In the genomic region with DNA sequence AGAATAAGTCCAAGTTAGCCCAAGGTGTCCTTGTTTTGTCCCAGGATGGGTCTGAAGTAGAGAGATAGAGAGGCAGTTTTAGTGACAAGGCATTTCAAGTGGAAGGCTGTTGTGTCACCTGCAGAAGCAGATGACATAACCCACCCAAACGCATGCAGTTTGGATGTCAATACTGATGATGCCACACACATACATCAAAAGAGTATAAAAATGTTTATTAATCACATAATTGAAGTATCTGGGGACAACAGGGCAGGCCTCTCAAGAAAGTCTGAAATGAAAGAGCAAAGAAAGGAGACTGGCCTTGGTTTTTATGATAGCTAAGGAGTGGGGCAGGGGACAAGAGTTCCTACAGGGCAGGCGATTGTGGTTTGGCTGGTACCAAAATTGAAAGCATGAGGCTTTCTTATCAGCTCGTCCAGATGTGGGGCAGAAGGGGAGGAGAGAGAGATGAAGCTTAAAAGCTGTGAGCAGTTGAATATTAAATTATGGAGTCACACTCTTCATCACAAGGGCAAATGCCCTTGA, we compare ENCODE assay signal across 1 cellular context.
TF ChIP-seq lines count a peak whose summit lies in the region.

No MANE protein-coding gene starts in this region.

TF ChIP-seq in K562, 482 proteins besides CTCF, POLR2A, EP300 and RAD21 (continued from another document):
- TF ChIP-seq, protein P1, sequence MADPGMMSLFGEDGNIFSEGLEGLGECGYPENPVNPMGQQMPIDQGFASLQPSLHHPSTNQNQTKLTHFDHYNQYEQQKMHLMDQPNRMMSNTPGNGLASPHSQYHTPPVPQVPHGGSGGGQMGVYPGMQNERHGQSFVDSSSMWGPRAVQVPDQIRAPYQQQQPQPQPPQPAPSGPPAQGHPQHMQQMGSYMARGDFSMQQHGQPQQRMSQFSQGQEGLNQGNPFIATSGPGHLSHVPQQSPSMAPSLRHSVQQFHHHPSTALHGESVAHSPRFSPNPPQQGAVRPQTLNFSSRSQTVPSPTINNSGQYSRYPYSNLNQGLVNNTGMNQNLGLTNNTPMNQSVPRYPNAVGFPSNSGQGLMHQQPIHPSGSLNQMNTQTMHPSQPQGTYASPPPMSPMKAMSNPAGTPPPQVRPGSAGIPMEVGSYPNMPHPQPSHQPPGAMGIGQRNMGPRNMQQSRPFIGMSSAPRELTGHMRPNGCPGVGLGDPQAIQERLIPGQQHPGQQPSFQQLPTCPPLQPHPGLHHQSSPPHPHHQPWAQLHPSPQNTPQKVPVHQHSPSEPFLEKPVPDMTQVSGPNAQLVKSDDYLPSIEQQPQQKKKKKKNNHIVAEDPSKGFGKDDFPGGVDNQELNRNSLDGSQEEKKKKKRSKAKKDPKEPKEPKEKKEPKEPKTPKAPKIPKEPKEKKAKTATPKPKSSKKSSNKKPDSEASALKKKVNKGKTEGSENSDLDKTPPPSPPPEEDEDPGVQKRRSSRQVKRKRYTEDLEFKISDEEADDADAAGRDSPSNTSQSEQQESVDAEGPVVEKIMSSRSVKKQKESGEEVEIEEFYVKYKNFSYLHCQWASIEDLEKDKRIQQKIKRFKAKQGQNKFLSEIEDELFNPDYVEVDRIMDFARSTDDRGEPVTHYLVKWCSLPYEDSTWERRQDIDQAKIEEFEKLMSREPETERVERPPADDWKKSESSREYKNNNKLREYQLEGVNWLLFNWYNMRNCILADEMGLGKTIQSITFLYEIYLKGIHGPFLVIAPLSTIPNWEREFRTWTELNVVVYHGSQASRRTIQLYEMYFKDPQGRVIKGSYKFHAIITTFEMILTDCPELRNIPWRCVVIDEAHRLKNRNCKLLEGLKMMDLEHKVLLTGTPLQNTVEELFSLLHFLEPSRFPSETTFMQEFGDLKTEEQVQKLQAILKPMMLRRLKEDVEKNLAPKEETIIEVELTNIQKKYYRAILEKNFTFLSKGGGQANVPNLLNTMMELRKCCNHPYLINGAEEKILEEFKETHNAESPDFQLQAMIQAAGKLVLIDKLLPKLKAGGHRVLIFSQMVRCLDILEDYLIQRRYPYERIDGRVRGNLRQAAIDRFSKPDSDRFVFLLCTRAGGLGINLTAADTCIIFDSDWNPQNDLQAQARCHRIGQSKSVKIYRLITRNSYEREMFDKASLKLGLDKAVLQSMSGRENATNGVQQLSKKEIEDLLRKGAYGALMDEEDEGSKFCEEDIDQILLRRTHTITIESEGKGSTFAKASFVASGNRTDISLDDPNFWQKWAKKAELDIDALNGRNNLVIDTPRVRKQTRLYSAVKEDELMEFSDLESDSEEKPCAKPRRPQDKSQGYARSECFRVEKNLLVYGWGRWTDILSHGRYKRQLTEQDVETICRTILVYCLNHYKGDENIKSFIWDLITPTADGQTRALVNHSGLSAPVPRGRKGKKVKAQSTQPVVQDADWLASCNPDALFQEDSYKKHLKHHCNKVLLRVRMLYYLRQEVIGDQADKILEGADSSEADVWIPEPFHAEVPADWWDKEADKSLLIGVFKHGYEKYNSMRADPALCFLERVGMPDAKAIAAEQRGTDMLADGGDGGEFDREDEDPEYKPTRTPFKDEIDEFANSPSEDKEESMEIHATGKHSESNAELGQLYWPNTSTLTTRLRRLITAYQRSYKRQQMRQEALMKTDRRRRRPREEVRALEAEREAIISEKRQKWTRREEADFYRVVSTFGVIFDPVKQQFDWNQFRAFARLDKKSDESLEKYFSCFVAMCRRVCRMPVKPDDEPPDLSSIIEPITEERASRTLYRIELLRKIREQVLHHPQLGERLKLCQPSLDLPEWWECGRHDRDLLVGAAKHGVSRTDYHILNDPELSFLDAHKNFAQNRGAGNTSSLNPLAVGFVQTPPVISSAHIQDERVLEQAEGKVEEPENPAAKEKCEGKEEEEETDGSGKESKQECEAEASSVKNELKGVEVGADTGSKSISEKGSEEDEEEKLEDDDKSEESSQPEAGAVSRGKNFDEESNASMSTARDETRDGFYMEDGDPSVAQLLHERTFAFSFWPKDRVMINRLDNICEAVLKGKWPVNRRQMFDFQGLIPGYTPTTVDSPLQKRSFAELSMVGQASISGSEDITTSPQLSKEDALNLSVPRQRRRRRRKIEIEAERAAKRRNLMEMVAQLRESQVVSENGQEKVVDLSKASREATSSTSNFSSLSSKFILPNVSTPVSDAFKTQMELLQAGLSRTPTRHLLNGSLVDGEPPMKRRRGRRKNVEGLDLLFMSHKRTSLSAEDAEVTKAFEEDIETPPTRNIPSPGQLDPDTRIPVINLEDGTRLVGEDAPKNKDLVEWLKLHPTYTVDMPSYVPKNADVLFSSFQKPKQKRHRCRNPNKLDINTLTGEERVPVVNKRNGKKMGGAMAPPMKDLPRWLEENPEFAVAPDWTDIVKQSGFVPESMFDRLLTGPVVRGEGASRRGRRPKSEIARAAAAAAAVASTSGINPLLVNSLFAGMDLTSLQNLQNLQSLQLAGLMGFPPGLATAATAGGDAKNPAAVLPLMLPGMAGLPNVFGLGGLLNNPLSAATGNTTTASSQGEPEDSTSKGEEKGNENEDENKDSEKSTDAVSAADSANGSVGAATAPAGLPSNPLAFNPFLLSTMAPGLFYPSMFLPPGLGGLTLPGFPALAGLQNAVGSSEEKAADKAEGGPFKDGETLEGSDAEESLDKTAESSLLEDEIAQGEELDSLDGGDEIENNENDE (IDR thresholded peaks at IDR 0.05; ENCODE audit: low read depth, low read length) = no peak
- no peak for TF ChIP-seq KDM2B (CRISPR knock-in tag; IDR thresholded peaks at IDR 0.05)
- TF ChIP-seq CSDE1 (IDR thresholded peaks at IDR 0.05) = no peak
- TF ChIP-seq TEAD1 (CRISPR knock-in tag; IDR thresholded peaks at IDR 0.05) = no peak
- TF ChIP-seq, protein P2, sequence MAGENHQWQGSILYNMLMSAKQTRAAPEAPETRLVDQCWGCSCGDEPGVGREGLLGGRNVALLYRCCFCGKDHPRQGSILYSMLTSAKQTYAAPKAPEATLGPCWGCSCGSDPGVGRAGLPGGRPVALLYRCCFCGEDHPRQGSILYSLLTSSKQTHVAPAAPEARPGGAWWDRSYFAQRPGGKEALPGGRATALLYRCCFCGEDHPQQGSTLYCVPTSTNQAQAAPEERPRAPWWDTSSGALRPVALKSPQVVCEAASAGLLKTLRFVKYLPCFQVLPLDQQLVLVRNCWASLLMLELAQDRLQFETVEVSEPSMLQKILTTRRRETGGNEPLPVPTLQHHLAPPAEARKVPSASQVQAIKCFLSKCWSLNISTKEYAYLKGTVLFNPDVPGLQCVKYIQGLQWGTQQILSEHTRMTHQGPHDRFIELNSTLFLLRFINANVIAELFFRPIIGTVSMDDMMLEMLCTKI (IDR thresholded peaks at IDR 0.05; ENCODE audit: partially characterized antibody) = no peak
- TF ChIP-seq, protein P3, sequence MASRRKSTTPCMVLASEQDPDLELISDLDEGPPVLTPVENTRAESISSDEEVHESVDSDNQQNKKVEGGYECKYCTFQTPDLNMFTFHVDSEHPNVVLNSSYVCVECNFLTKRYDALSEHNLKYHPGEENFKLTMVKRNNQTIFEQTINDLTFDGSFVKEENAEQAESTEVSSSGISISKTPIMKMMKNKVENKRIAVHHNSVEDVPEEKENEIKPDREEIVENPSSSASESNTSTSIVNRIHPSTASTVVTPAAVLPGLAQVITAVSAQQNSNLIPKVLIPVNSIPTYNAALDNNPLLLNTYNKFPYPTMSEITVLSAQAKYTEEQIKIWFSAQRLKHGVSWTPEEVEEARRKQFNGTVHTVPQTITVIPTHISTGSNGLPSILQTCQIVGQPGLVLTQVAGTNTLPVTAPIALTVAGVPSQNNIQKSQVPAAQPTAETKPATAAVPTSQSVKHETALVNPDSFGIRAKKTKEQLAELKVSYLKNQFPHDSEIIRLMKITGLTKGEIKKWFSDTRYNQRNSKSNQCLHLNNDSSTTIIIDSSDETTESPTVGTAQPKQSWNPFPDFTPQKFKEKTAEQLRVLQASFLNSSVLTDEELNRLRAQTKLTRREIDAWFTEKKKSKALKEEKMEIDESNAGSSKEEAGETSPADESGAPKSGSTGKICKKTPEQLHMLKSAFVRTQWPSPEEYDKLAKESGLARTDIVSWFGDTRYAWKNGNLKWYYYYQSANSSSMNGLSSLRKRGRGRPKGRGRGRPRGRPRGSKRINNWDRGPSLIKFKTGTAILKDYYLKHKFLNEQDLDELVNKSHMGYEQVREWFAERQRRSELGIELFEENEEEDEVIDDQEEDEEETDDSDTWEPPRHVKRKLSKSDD (conservative IDR thresholded peaks at IDR 0.05; ENCODE audit: low read length) = no peak
- TF ChIP-seq ERF (CRISPR knock-in tag; IDR thresholded peaks at IDR 0.05) = no peak
- no peak for TF ChIP-seq NFYB (IDR thresholded peaks at IDR 0.05; ENCODE audit: extremely low read depth, insufficient read length)
- TF ChIP-seq SMAD3 (CRISPR knock-in tag; conservative IDR thresholded peaks at IDR 0.05) = 0 out of 2 replicates have a peak, but pooled peaks have one; percentile 23
- peak; percentile 49 to 83 for TF ChIP-seq TRIM24 (IDR thresholded peaks at IDR 0.05)
- no peak for TF ChIP-seq SRF (CRISPR knock-in tag; IDR thresholded peaks at IDR 0.05)
- no peak for TF ChIP-seq CBX1 (IDR thresholded peaks at IDR 0.05; ENCODE audit: low read depth)
- TF ChIP-seq NONO (IDR thresholded peaks at IDR 0.05; ENCODE audit: low read depth in 2 of 2, low read length in 1 of 2) = no peak
- TF ChIP-seq, protein P4, sequence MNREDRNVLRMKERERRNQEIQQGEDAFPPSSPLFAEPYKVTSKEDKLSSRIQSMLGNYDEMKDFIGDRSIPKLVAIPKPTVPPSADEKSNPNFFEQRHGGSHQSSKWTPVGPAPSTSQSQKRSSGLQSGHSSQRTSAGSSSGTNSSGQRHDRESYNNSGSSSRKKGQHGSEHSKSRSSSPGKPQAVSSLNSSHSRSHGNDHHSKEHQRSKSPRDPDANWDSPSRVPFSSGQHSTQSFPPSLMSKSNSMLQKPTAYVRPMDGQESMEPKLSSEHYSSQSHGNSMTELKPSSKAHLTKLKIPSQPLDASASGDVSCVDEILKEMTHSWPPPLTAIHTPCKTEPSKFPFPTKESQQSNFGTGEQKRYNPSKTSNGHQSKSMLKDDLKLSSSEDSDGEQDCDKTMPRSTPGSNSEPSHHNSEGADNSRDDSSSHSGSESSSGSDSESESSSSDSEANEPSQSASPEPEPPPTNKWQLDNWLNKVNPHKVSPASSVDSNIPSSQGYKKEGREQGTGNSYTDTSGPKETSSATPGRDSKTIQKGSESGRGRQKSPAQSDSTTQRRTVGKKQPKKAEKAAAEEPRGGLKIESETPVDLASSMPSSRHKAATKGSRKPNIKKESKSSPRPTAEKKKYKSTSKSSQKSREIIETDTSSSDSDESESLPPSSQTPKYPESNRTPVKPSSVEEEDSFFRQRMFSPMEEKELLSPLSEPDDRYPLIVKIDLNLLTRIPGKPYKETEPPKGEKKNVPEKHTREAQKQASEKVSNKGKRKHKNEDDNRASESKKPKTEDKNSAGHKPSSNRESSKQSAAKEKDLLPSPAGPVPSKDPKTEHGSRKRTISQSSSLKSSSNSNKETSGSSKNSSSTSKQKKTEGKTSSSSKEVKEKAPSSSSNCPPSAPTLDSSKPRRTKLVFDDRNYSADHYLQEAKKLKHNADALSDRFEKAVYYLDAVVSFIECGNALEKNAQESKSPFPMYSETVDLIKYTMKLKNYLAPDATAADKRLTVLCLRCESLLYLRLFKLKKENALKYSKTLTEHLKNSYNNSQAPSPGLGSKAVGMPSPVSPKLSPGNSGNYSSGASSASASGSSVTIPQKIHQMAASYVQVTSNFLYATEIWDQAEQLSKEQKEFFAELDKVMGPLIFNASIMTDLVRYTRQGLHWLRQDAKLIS (CRISPR knock-in tag; IDR thresholded peaks at IDR 0.05) = no peak
- TF ChIP-seq ILK (tag; IDR thresholded peaks at IDR 0.05; ENCODE audit: borderline replicate concordance, low read depth) = no peak
- TF ChIP-seq IRF2 (CRISPR knock-in tag; IDR thresholded peaks at IDR 0.05) = no peak
- peak; percentile 21 for TF ChIP-seq TAF9B (IDR thresholded peaks at IDR 0.05; ENCODE audit: partially characterized antibody)
- no peak for TF ChIP-seq SRSF1 (IDR thresholded peaks at IDR 0.05; ENCODE audit: low read depth, low read length)
- no peak for TF ChIP-seq ZNF224 (CRISPR knock-in tag; IDR thresholded peaks at IDR 0.05)
- TF ChIP-seq MEF2D (tag; conservative IDR thresholded peaks at IDR 0.05; ENCODE audit: low read depth) = no peak
- TF ChIP-seq ZSCAN32 (CRISPR knock-in tag; IDR thresholded peaks at IDR 0.05) = no peak
- no peak for TF ChIP-seq STAT5B (CRISPR knock-in tag; IDR thresholded peaks at IDR 0.05)
- TF ChIP-seq KDM1A (IDR thresholded peaks at IDR 0.05) = peak; percentile 50 to 52; a peak in 3 of 4 replicates
- TF ChIP-seq, protein P5, sequence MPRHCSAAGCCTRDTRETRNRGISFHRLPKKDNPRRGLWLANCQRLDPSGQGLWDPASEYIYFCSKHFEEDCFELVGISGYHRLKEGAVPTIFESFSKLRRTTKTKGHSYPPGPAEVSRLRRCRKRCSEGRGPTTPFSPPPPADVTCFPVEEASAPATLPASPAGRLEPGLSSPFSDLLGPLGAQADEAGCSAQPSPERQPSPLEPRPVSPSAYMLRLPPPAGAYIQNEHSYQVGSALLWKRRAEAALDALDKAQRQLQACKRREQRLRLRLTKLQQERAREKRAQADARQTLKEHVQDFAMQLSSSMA (CRISPR knock-in tag; IDR thresholded peaks at IDR 0.05) = no peak
- TF ChIP-seq, protein P6, sequence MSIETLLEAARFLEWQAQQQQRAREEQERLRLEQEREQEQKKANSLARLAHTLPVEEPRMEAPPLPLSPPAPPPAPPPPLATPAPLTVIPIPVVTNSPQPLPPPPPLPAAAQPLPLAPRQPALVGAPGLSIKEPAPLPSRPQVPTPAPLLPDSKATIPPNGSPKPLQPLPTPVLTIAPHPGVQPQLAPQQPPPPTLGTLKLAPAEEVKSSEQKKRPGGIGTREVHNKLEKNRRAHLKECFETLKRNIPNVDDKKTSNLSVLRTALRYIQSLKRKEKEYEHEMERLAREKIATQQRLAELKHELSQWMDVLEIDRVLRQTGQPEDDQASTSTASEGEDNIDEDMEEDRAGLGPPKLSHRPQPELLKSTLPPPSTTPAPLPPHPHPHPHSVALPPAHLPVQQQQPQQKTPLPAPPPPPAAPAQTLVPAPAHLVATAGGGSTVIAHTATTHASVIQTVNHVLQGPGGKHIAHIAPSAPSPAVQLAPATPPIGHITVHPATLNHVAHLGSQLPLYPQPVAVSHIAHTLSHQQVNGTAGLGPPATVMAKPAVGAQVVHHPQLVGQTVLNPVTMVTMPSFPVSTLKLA (conservative IDR thresholded peaks at IDR 0.05) = peak in 1 of 2 experiments; percentile 57; a peak in 2 of 4 replicates
- peak in 1 of 2 experiments; percentile 28; a peak in 1 of 4 replicates for TF ChIP-seq HDAC1 (IDR thresholded peaks at IDR 0.05)
- no peak for TF ChIP-seq CAMTA2 (CRISPR knock-in tag; conservative IDR thresholded peaks at IDR 0.05)
